In genomic region chr1:32876341-32877210, GRCh38 we compare ENCODE assay signal across 8 cellular contexts. TPM values are rescaled to one million over a fixed set of nuclear protein-coding genes. Genes with fewer than 3 reads are reported as not detected.
DNase-seq lines count a peak whose midpoint lies in the region; ATAC-seq and TF ChIP-seq lines count a peak whose summit lies in the region.

No MANE protein-coding gene starts in this region.

- H3K27me3 Mint-ChIP-seq in Calu3 (ENCODE audit: unreplicated experiment) = peaks cover 52% of the 10 kb centered on the region

- no peak overlapping the region for H3K27ac Mint-ChIP-seq in Calu3 (ENCODE audit: unreplicated experiment)

- in situ Hi-C loops in astrocyte of the cerebellum (cut with HindIII; ENCODE audit: low sequenced_read_pairs) = no loop called here

- no peak overlapping the region for H3K4me3 ChIP-seq in astrocyte of the cerebellum (ENCODE audit: low read depth, low read length)
- peak overlapping the region; percentile 27 for H3K4me3 ChIP-seq in iPS-15b (ENCODE audit: low read depth, low read length)

- intact Hi-C loops in Calu3 (cut with micrococcal nuclease; ENCODE audit: unreplicated experiment) = loop anchor here (1.0 to 10.0 kb wide), 2 partner anchors 210 to 472 kb away; no protein-coding TSS in a partner anchor

- H3K4me3 Mint-ChIP-seq in Calu3 (ENCODE audit: low read depth, unreplicated experiment) = no peak overlapping the region

- DNase-seq in Calu3 = peak; percentile 73
- DNase-seq in SK-N-DZ (ENCODE audit: low spot score) = peak; percentile 64
- DNase-seq in astrocyte of the cerebellum (ENCODE audit: low read depth) = no peak
- peak; percentile 41 for DNase-seq in stimulated activated CD4-positive, alpha-beta T cell treated with anti-CD3 and anti-CD28 coated beads, Interleukin-4, amount 100 ng/mL, for 1 hour

- no peak overlapping the region for H3K9ac ChIP-seq in iPS-15b (ENCODE audit: low read depth, low read length)

- no TSS peak for BruUV-seq in Calu3 (replicated peaks; lab: Mats Ljungman, UMichigan)

- H3K36me3 Mint-ChIP-seq in Calu3 (ENCODE audit: insufficient read depth, unreplicated experiment) = peaks cover 4% of the 10 kb centered on the region

- H3K9me3 Mint-ChIP-seq in Calu3 (ENCODE audit: low read depth, unreplicated experiment) = no peaks in the 10 kb centered on the region

- H3K4me1 Mint-ChIP-seq in Calu3 (ENCODE audit: low read depth, unreplicated experiment) = peaks cover 31% of the 10 kb centered on the region

- H3K4me1 ChIP-seq in iPS-15b (ENCODE audit: control insufficient read depth, insufficient read depth, low read length) = peaks cover 22% of the 10 kb centered on the region

- ATAC-seq in HG03442 (IDR thresholded peaks at IDR 0.05; ENCODE audit: unreplicated experiment) (peak; percentile 43), HG03139 (IDR thresholded peaks at IDR 0.05; ENCODE audit: unreplicated experiment) (no peak), GM19467 (IDR thresholded peaks at IDR 0.05; ENCODE audit: unreplicated experiment) (no peak)

- peaks cover 10% of the 10 kb centered on the region for H3K27me3 ChIP-seq in iPS-15b (ENCODE audit: control insufficient read depth, insufficient read depth, low read length)

- TF ChIP-seq CTCF in Calu3 (IDR thresholded peaks at IDR 0.05; ENCODE audit: unreplicated experiment) (peak; percentile 87), astrocyte of the cerebellum (IDR thresholded peaks at IDR 0.05; ENCODE audit: low read depth, low read length, missing control alignments) (peak; percentile 88)

- H3K9me3 ChIP-seq in iPS-15b (ENCODE audit: control insufficient read depth, insufficient read depth, low read length) = no peaks in the 10 kb centered on the region

- H3K36me3 ChIP-seq in iPS-15b (ENCODE audit: control insufficient read depth, insufficient read depth, low read length) = no peaks in the 10 kb centered on the region

- CTCF ChIA-PET in Calu3 (lab: Charles Lee) = interaction anchor here (0.6 to 1.7 kb wide), 3 partner anchors 131 to 513 kb away, joined by 4 to 6 read pairs (median 4); no protein-coding TSS in a partner anchor

RNA-seq across cellular contexts. Expression of gene FNDC5, which starts 5.9 kb away (rescaled TPM):
- total RNA-seq in Calu3 (2022) = 0.15 TPM in 1 of 2 replicates, not detected in the other
- 62.7 and 71.9 TPM in 2 replicates for polyA plus RNA-seq in SK-N-DZ (2014; cell fraction: cytosol; rRNA removed)
- polyA plus RNA-seq in SK-N-DZ (2014; cell fraction: nucleus; rRNA removed) = 190 and 277 TPM in 2 replicates

RNA-seq across cellular contexts. Expression of gene HPCA, which starts 9.7 kb away (rescaled TPM):
- total RNA-seq in Calu3 (2022) = not detected in 2 replicates
- polyA plus RNA-seq in SK-N-DZ (2014; cell fraction: cytosol; rRNA removed) = 8.1 and 13.7 TPM in 2 replicates
- polyA plus RNA-seq in SK-N-DZ (2014; cell fraction: nucleus; rRNA removed) = 4.5 TPM in 2 replicates

RNA-seq across cellular contexts. Expression of gene TMEM54, which starts 24.6 kb away (rescaled TPM):
- total RNA-seq in Calu3 (2022) = 95.9 and 117 TPM in 2 replicates
- polyA plus RNA-seq in SK-N-DZ (2014; cell fraction: cytosol; rRNA removed) = 5.1 and 7.2 TPM in 2 replicates
- polyA plus RNA-seq in SK-N-DZ (2014; cell fraction: nucleus; rRNA removed) = 8.8 and 9.2 TPM in 2 replicates

RNA-seq across cellular contexts. Expression of gene S100PBP, which starts 59.1 kb away (rescaled TPM):
- total RNA-seq in Calu3 (2022) = 57.4 and 61.1 TPM in 2 replicates
- 27.6 and 30.1 TPM in 2 replicates for polyA plus RNA-seq in SK-N-DZ (2014; cell fraction: cytosol; rRNA removed)
- 32.6 and 50.4 TPM in 2 replicates for polyA plus RNA-seq in SK-N-DZ (2014; cell fraction: nucleus; rRNA removed)

RNA-seq across cellular contexts. Expression of gene YARS1, which starts 59.4 kb away (rescaled TPM):
- total RNA-seq in Calu3 (2022) = 186 and 188 TPM in 2 replicates
- 57.1 and 64.9 TPM in 2 replicates for polyA plus RNA-seq in SK-N-DZ (2014; cell fraction: cytosol; rRNA removed)
- 79.6 and 96.0 TPM in 2 replicates for polyA plus RNA-seq in SK-N-DZ (2014; cell fraction: nucleus; rRNA removed)
